26 cellular contexts compared by ENCODE assay signal in the genomic region with DNA sequence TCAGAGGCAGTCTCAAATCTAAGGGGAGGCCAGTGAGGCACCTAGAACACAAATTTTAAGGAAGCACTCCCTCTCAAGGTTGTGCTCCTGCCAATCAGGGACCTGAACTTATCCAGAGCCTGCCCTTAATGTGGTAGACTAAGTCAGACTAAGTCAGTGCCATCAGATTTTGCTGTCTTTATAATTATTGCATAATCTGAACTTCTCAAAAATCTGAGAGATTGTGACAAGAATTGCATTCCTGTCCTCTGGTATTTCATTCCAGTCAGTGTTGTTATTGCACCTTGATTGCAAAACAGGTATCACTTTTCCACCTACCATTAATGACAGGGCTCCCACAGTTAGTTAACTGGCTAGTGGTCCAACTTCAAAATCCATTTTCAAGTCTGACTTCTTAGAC.
"Had no signal": no experiment of that assay in that cellular context is flagged by ENCODE, and none has a peak within 500 bp of the region (broad histone marks: within the 10 kb centered on the region; RNA-seq: fewer than 3 reads in every experiment).

No MANE protein-coding gene starts in this region.

- DNase-seq: stimulated activated CD4-positive, alpha-beta T cell treated with anti-CD3 and anti-CD28 coated beads, Interleukin-2, amount 100 ng/mL, for 48 hours; stimulated activated CD4-positive, alpha-beta T cell treated with anti-CD3 and anti-CD28 coated beads, Interleukin-4, amount 100 ng/mL, for 1 hour; stimulated activated CD4-positive, alpha-beta T cell treated with anti-CD3 and anti-CD28 coated beads, Interleukin-4, amount 100 ng/mL, for 24 hours; stimulated activated CD4-positive, alpha-beta T cell treated with anti-CD3 and anti-CD28 coated beads, Interleukin-4, amount 100 ng/mL, for 4 hours; stimulated activated CD8-positive, alpha-beta memory T cell treated with anti-CD3 and anti-CD28 coated beads, Interleukin-4, amount 100 ng/mL, for 48 hours; stimulated activated naive B cell treated with anti-CD40 and anti-IgM and Interleukin-4, amounts not matched to agents 10 μg/mL and 1 μg/mL and 100 μg/mL, for 72 hours; stimulated activated naive CD4-positive, alpha-beta T cell; stimulated activated naive CD4-positive, alpha-beta T cell treated with Interleukin-2 at 50 U/mL for 16 hours; stimulated activated naive CD8-positive, alpha-beta T cell treated with anti-CD3 and anti-CD28 coated beads, Interleukin-15, amount 100 ng/mL, for 72 hours; stimulated activated naive CD8-positive, alpha-beta T cell treated with anti-CD3 and anti-CD28 coated beads, Interleukin-15, Interleukin-2, amounts not matched to agents 100 U/mL and 50 U/mL, for 24 hours; stomach; substantia nigra; testis; thyroid gland; tibial artery; transverse colon; trophoblast cell; upper lobe of left lung; upper lobe of right lung; uterus had no signal

- H3K9me3 ChIP-seq: thoracic aorta, thyroid gland, upper lobe of right lung, uterus, vagina had no signal

- H3K4me3 ChIP-seq: stomach, suprapubic skin, testis, thoracic aorta, thyroid gland, tibial artery, tibial nerve, transverse colon, upper lobe of left lung, upper lobe of right lung, uterus, vagina had no signal

- H3K4me1 ChIP-seq: stomach, suprapubic skin, testis, thyroid gland, tibial artery, tibial nerve, transverse colon, upper lobe of left lung, upper lobe of right lung, uterus, vagina had no signal

- H3K27me3 ChIP-seq: stomach, suprapubic skin, testis, thyroid gland, tibial artery, tibial nerve, transverse colon, upper lobe of left lung, upper lobe of right lung, uterus, vagina had no signal

- H3K36me3 ChIP-seq: stomach, suprapubic skin, thoracic aorta, thyroid gland, tibial artery, tibial nerve, transverse colon, upper lobe of left lung, upper lobe of right lung, uterus, vagina had no signal

- ATAC-seq: stimulated activated effector memory CD8-positive, alpha-beta T cell treated with anti-CD3 and anti-CD28 coated beads, Interleukin-12 subunit alpha, Interleukin-12 subunit beta, amount 100 ng/mL, for 72 hours; stimulated activated memory B cell treated with anti-CD40 and anti-IgM and Interleukin-4, amounts not matched to agents 10 μg/mL and 1 μg/mL and 100 μg/mL, for 72 hours; stimulated activated naive B cell treated with anti-CD40 and anti-IgM and Interleukin-4, amounts not matched to agents 10 μg/mL and 1 μg/mL and 100 μg/mL, for 72 hours; stimulated activated naive CD8-positive, alpha-beta T cell treated with anti-CD3 and anti-CD28 coated beads, Interleukin-15, amount 100 ng/mL, for 72 hours; stimulated activated naive CD8-positive, alpha-beta T cell treated with anti-CD3 and anti-CD28 coated beads, Interleukin-15, Interleukin-2, amounts not matched to agents 100 U/mL and 50 U/mL, for 24 hours; upper lobe of right lung had no signal

- H3K27ac ChIP-seq: stomach, suprapubic skin, testis, thoracic aorta, thyroid gland, tibial artery, tibial nerve, transverse colon, upper lobe of left lung, upper lobe of right lung, uterus, vagina had no signal
